2 cellular contexts compared by ENCODE assay signal in genomic region chr22:35403356-35403755, GRCh38.
TF ChIP-seq lines count a peak whose summit lies in the region.

No MANE protein-coding gene starts in this region.

TF ChIP-seq in IMR-90, 13 proteins besides CTCF, POLR2A, EP300 and RAD21:
- TF ChIP-seq MAFK (IDR thresholded peaks at IDR 0.05; ENCODE audit: low read depth, low read length) (no peak), USF2 (IDR thresholded peaks at IDR 0.05; ENCODE audit: low read depth, low read length) (no peak), ELK1 (IDR thresholded peaks at IDR 0.05; ENCODE audit: borderline replicate concordance, low read depth, low read length) (no peak), CHD1 (IDR thresholded peaks at IDR 0.05; ENCODE audit: low read depth, low read length) (no peak), RFX5 (IDR thresholded peaks at IDR 0.05; ENCODE audit: low read depth, low read length) (no peak), BHLHE40 (IDR thresholded peaks at IDR 0.05; ENCODE audit: low read depth, low read length) (no peak), MAZ (IDR thresholded peaks at IDR 0.05; ENCODE audit: borderline replicate concordance, low read depth, low read length) (no peak), MXI1 (IDR thresholded peaks at IDR 0.05; ENCODE audit: borderline replicate concordance, low read depth, low read length) (no peak), RCOR1 (IDR thresholded peaks at IDR 0.05; ENCODE audit: insufficient replicate concordance, low read length) (no peak), NFE2L2 (IDR thresholded peaks at IDR 0.05; ENCODE audit: low read depth, low read length) (no peak), CEBPB (IDR thresholded peaks at IDR 0.05; ENCODE audit: low read depth, low read length) (no peak), FOS (IDR thresholded peaks at IDR 0.05; ENCODE audit: low read depth, low read length) (no peak)

TF ChIP-seq in GM12878, 131 proteins besides CTCF, POLR2A, EP300 and RAD21:
- TF ChIP-seq CHD1 (IDR thresholded peaks at IDR 0.05; ENCODE audit: low read depth, low read length), result no peak
- no peak for TF ChIP-seq ZNF384 (IDR thresholded peaks at IDR 0.05; ENCODE audit: borderline replicate concordance, low read depth, low read length)
- no peak for TF ChIP-seq SUZ12 (IDR thresholded peaks at IDR 0.05; ENCODE audit: unreplicated experiment)
- TF ChIP-seq BHLHE40 (IDR thresholded peaks at IDR 0.05; ENCODE audit: borderline replicate concordance in 1 of 2, low read depth in 2 of 2, low read length in 1 of 2), result no peak
- no peak for TF ChIP-seq E4F1 (IDR thresholded peaks at IDR 0.05; ENCODE audit: borderline replicate concordance, partially characterized antibody)
- no peak for TF ChIP-seq BMI1 (IDR thresholded peaks at IDR 0.05; ENCODE audit: borderline replicate concordance)
- no peak for TF ChIP-seq MTA3 (IDR thresholded peaks at IDR 0.05; ENCODE audit: borderline replicate concordance, low read length)
- TF ChIP-seq PBX3 (IDR thresholded peaks at IDR 0.05; ENCODE audit: insufficient replicate concordance, low read depth, low read length), result no peak
- TF ChIP-seq PAX8 (IDR thresholded peaks at IDR 0.05), result no peak
- TF ChIP-seq POLR2AphosphoS5 (IDR thresholded peaks at IDR 0.05; ENCODE audit: low read length), result no peak
- no peak for TF ChIP-seq EED (IDR thresholded peaks at IDR 0.05; ENCODE audit: low read depth)
- TF ChIP-seq IKZF1 (conservative IDR thresholded peaks at IDR 0.05), result no peak
- no peak for TF ChIP-seq RFX5 (IDR thresholded peaks at IDR 0.05; ENCODE audit: low read depth, low read length)
